9 cellular contexts compared by ENCODE assay signal in the genomic region with DNA sequence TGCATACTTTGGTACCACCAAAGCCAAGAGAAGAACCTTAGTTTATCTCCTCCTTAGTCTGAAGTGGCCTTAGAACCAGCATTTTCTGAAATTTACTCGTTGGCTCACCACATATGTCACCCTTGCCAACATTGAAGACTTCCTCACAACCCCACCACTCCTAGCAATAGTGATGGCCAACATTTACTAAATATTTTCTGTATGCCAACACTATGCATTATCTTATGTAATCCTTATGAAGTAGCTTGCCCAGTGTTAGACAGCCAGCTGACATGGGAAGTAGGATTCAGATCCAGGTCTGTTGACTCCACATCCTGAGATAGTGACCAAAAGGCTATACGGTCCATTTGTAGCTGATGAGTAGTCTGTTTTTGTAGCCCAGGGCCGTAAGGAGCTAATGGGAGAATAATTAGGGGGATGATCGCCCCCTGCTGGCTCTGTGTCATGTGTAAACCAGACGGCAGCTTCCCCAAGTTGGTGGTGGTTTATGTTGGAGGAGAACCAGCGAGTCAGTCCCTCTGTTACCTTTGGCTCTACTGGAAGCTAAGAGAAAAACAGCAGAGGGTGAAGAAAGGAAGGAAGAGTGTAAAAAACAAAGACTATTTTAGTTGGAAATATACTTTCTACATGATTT.
DNase-seq lines count a peak whose midpoint lies in the region; ATAC-seq, FAIRE-seq and TF ChIP-seq lines count a peak whose summit lies in the region.
"Had no signal": no experiment of that assay in that cellular context is flagged by ENCODE, and none has a peak within 500 bp of the region (broad histone marks: within the 10 kb centered on the region; RNA-seq: fewer than 3 reads in every experiment).

No MANE protein-coding gene starts in this region.

- TF ChIP-seq CTCF in Calu3 (IDR thresholded peaks at IDR 0.05; ENCODE audit: unreplicated experiment), result peak; percentile 67
- peak; percentile 70 for TF ChIP-seq CTCF in astrocyte of the spinal cord (IDR thresholded peaks at IDR 0.05; ENCODE audit: low read depth, low read length)

- H3K9me3 Mint-ChIP-seq in Calu3 (ENCODE audit: low read depth, unreplicated experiment), result no peaks in the 10 kb centered on the region
- H3K9me3 Mint-ChIP-seq: activated B cell treated with CpG ODN at 0.5 μM for 24 hours had no signal

- H3K9ac ChIP-seq in skeletal muscle satellite cell (ENCODE audit: low read depth, low read length), result peak overlapping the region; percentile 70

- no peaks in the 10 kb centered on the region for H3K27me3 Mint-ChIP-seq in Calu3 (ENCODE audit: unreplicated experiment)

- no peak overlapping the region for H3K4me3 Mint-ChIP-seq in Calu3 (ENCODE audit: low read depth, unreplicated experiment)
- H3K4me3 Mint-ChIP-seq: activated B cell treated with CpG ODN at 0.5 μM for 24 hours had no signal

- no peaks in the 10 kb centered on the region for H3K4me1 Mint-ChIP-seq in Calu3 (ENCODE audit: low read depth, unreplicated experiment)
- H3K4me1 Mint-ChIP-seq: activated B cell treated with CpG ODN at 0.5 μM for 24 hours had no signal

- no peak for FAIRE-seq in H54 (lab: Jason Lieb, UNC)

- intact Hi-C loops in Calu3 (cut with micrococcal nuclease; ENCODE audit: unreplicated experiment), result loop anchor here (2.0 to 10.0 kb wide), 5 partner anchors 61 to 558 kb away; no protein-coding TSS in a partner anchor

- in situ Hi-C loops in astrocyte of the spinal cord (cut with HindIII; ENCODE audit: low sequenced_read_pairs), result no loop called here

- H3K9me3 ChIP-seq in skeletal muscle satellite cell (replicated peaks; ENCODE audit: low read length), result no peaks in the 10 kb centered on the region

- H3K4me2 ChIP-seq in skeletal muscle satellite cell (ENCODE audit: low read length), result peak overlapping the region; percentile 68

- CTCF ChIA-PET in Calu3 (lab: Charles Lee), result interaction anchor here (0.5 to 1.8 kb wide), 19 partner anchors 24 to 600 kb away, joined by 3 to 13 read pairs (median 4); no protein-coding TSS in a partner anchor

- BruUV-seq in Calu3 (replicated peaks; lab: Mats Ljungman, UMichigan), result no TSS peak

- H3K4me3 ChIP-seq in astrocyte of the spinal cord (ENCODE audit: low read depth, low read length) (no peak overlapping the region), skeletal muscle satellite cell (ENCODE audit: low read length) (peak overlapping the region; percentile 40)

- ATAC-seq in HG03039 (IDR thresholded peaks at IDR 0.05; ENCODE audit: unreplicated experiment), result no peak

- H3K27me3 ChIP-seq in skeletal muscle satellite cell (ENCODE audit: control insufficient read depth, insufficient read depth, low read length), result no peaks in the 10 kb centered on the region

- TF ChIP-seq POLR2A in H54 (IDR thresholded peaks at IDR 0.05; ENCODE audit: low read depth, low read length), result no peak

- DNase-seq in Calu3 (peak; percentile 82), H54 (ENCODE audit: insufficient read length, low spot score) (peak; percentile 32), NCI-H1694 (lab: John Stamatoyannopoulos, UW) (peak; percentile 69), T-helper 22 cell (ENCODE audit: low read depth) (peak; percentile 7), astrocyte of the spinal cord (ENCODE audit: low read depth, low spot score) (peak; percentile 96), hippocampal formation (lab: John Stamatoyannopoulos, UW) (peak; percentile 68 to 81)
- DNase-seq: activated B cell treated with CpG ODN at 0.5 μM for 24 hours had no signal

- H3K36me3 Mint-ChIP-seq in Calu3 (ENCODE audit: insufficient read depth, unreplicated experiment), result peaks cover 31% of the 10 kb centered on the region

- H3K36me3 ChIP-seq in skeletal muscle satellite cell (ENCODE audit: insufficient read depth, low read length), result peaks cover 50% of the 10 kb centered on the region

- H3K4me1 ChIP-seq in skeletal muscle satellite cell (ENCODE audit: control insufficient read depth, insufficient read depth, low read length), result peaks cover 35% of the 10 kb centered on the region

- peak overlapping the region; percentile 33 for H3K27ac Mint-ChIP-seq in Calu3 (ENCODE audit: unreplicated experiment)
- H3K27ac Mint-ChIP-seq: activated B cell treated with CpG ODN at 0.5 μM for 24 hours had no signal

Comparison
In these comparisons a context has a peak if more than half of its experiments do, and no peak if none do; other contexts are left out.
1. DNase-seq: peak in every context shown above with its lines; median percentile 96 in astrocyte of the spinal cord; 82 in Calu3; 74 in hippocampal formation; 69 in NCI-H1694; 32 in H54; 7 in T-helper 22 cell.